8 cellular contexts compared by ENCODE assay signal in genomic region chr17:45371414-45372324, GRCh38. TPM values are rescaled to one million over a fixed set of nuclear protein-coding genes. Genes with fewer than 3 reads are reported as not detected.
DNase-seq lines count a peak whose midpoint lies in the region; ATAC-seq and TF ChIP-seq lines count a peak whose summit lies in the region.

No MANE protein-coding gene starts in this region.

- intact Hi-C loops in naive thymus-derived CD4-positive, alpha-beta T cell (cut with micrococcal nuclease): loop anchor here in 1 of 2 donors (1.0 kb wide), 1 partner anchor 54 kb away; the partner anchor contains the start of gene MAP3K14
- intact Hi-C loops in testis (cut with DNase I; ENCODE audit: low total_unique reads): loop anchor here (10.0 kb wide), 1 partner anchor 87 kb away; no protein-coding TSS in a partner anchor

- peak overlapping the region; percentile 55 for H3K27ac ChIP-seq in HEK293 (ENCODE audit: extremely low read depth, low read depth, low read length)
- H3K27ac ChIP-seq in naive thymus-derived CD4-positive, alpha-beta T cell (ENCODE audit: low read depth, low read length): no peak overlapping the region
- peak overlapping the region; percentile 65 to 73 for H3K27ac ChIP-seq in testis

- no peaks in the 10 kb centered on the region for H3K27me3 ChIP-seq in naive thymus-derived CD4-positive, alpha-beta T cell (ENCODE audit: control insufficient read depth in 2 of 2, insufficient read depth in 2 of 2, low read length in 2 of 2)
- no peaks in the 10 kb centered on the region for H3K27me3 ChIP-seq in testis

- peak overlapping the region in 1 of 9 donors; percentile 2 for H3K27ac Mint-ChIP-seq in naive thymus-derived CD4-positive, alpha-beta T cell

- POLR2A ChIA-PET in HEK293 (lab: Yijun Ruan, JAX): interaction anchor here (0.6 to 2.6 kb wide), 14 partner anchors 9 to 223 kb away, joined by 3 to 32 read pairs (median 4); partner anchors contain the start of genes HEXIM1, HEXIM2 and MAP3K14
- POLR2A ChIA-PET in naive thymus-derived CD4-positive, alpha-beta T cell (lab: Charles Lee): interaction anchor here (0.5 kb wide), 1 partner anchor 19 kb away, joined by 3 read pairs; no protein-coding TSS in a partner anchor

- TF ChIP-seq POLR2A in testis (IDR thresholded peaks at IDR 0.05): no peak

- ATAC-seq in naive thymus-derived CD4-positive, alpha-beta T cell: peak; percentile 69
- no peak for ATAC-seq in GM21528 (IDR thresholded peaks at IDR 0.05; ENCODE audit: low FRiP score, unreplicated experiment)

- H3K4me1 ChIP-seq in HEK293 (ENCODE audit: control insufficient read depth, insufficient read depth, low read length) (0 out of 2 replicates have a peak, but pooled peaks cover 7% of the 10 kb centered on the region), testis (peaks cover 19% of the 10 kb centered on the region)
- H3K4me1 ChIP-seq in naive thymus-derived CD4-positive, alpha-beta T cell (ENCODE audit: control insufficient read depth in 2 of 2, insufficient read depth in 2 of 2, low read length in 2 of 2): no peaks in the 10 kb centered on the region

- peaks cover 12 to 18% (median 16%) of the 10 kb centered on the region in 7 donors for H3K4me1 Mint-ChIP-seq in naive thymus-derived CD4-positive, alpha-beta T cell

- DNase-seq in ACHN (peak; percentile 98), fibroblast of pulmonary artery (ENCODE audit: low read depth) (peak; percentile 97), testis (peak; percentile 73), NOMO-1 (lab: John Stamatoyannopoulos, UW; ENCODE audit: unreplicated experiment in 2 of 2) (no peak)
- peak; percentile 82 for DNase-seq in activated CD8-positive, alpha-beta memory T cell treated with anti-CD3 and anti-CD28 coated beads, Interleukin-2, amount 50 U/mL, for 48 hours
- peak in 1 of 9 donors; percentile 67 for DNase-seq in naive thymus-derived CD4-positive, alpha-beta T cell

- peak overlapping the region; percentile 33 to 88 (median 76) for H3K4me3 Mint-ChIP-seq in naive thymus-derived CD4-positive, alpha-beta T cell

- no peaks in the 10 kb centered on the region for H3K9me3 ChIP-seq in HEK293 (ENCODE audit: control insufficient read depth, insufficient read depth, low read depth, low read length)
- no peaks in the 10 kb centered on the region for H3K9me3 ChIP-seq in naive thymus-derived CD4-positive, alpha-beta T cell (ENCODE audit: control insufficient read depth in 2 of 3, low read length in 3 of 3)
- H3K9me3 ChIP-seq in testis: no peaks in the 10 kb centered on the region

- peaks cover 11 to 31% (median 19%) of the 10 kb centered on the region in 5 donors for H3K27me3 Mint-ChIP-seq in naive thymus-derived CD4-positive, alpha-beta T cell

- H3K36me3 ChIP-seq in HEK293 (ENCODE audit: control insufficient read depth in 2 of 2, insufficient read depth in 1 of 2, low read length in 2 of 2) (no peaks in the 10 kb centered on the region), testis (ENCODE audit: low read depth, missing control alignments) (no peaks in the 10 kb centered on the region)
- H3K36me3 ChIP-seq in naive thymus-derived CD4-positive, alpha-beta T cell (ENCODE audit: control insufficient read depth in 2 of 3, insufficient read depth in 3 of 3, low read length in 3 of 3): no peaks in the 10 kb centered on the region

- H3K4me3 ChIP-seq in HEK293 (ENCODE audit: low read depth, low read length) (peak overlapping the region; percentile 21), fibroblast of pulmonary artery (replicated peaks; ENCODE audit: low read depth, low read length) (peak overlapping the region; percentile 26), testis (peak overlapping the region; percentile 36 to 55)
- H3K4me3 ChIP-seq in naive thymus-derived CD4-positive, alpha-beta T cell (ENCODE audit: low read length): no peak overlapping the region

- H3K9me3 Mint-ChIP-seq in naive thymus-derived CD4-positive, alpha-beta T cell: no peaks in the 10 kb centered on the region

- in situ Hi-C loops in ACHN (cut with HindIII; ENCODE audit: low pct_ligation_motif_present, low pct_unique_long_range_greater_than_20kb, low sequenced_read_pairs): no loop called here

- TF ChIP-seq CTCF in HEK293 (tag by site-specific recombination; IDR thresholded peaks at IDR 0.05) (peak; percentile 58; the same call in 1 of the 2 replicates), fibroblast of pulmonary artery (IDR thresholded peaks at IDR 0.05; ENCODE audit: low read length, missing control alignments) (no peak), testis (IDR thresholded peaks at IDR 0.05) (no peak)

- CTCF ChIA-PET in HEK293 (lab: Yijun Ruan, JAX): interaction anchor here (0.6 to 6.4 kb wide), 17 partner anchors 9 to 412 kb away, joined by 3 to 27 read pairs (median 4); partner anchors contain the start of genes ACBD4, CRHR1 and MAP3K14
- CTCF ChIA-PET in naive thymus-derived CD4-positive, alpha-beta T cell (lab: Charles Lee): interaction anchor here (1.4 to 1.7 kb wide), 3 partner anchors 13 to 152 kb away, joined by 3 to 9 read pairs (median 4); no protein-coding TSS in a partner anchor

- no peaks in the 10 kb centered on the region for H3K36me3 Mint-ChIP-seq in naive thymus-derived CD4-positive, alpha-beta T cell

- 24 to 28% methylated on average over 31 of the region's 55 CpGs for WGBS in testis, 2 donors

TF ChIP-seq in HEK293, 187 proteins besides CTCF, POLR2A, EP300 and RAD21 (continues in another document):
- TF ChIP-seq ZNF792 (tag by site-specific recombination; IDR thresholded peaks at IDR 0.05) (no peak), ZBTB8A (tag by site-specific recombination; IDR thresholded peaks at IDR 0.05) (peak; percentile 99), ZNF776 (tag by site-specific recombination; IDR thresholded peaks at IDR 0.05; ENCODE audit: borderline replicate concordance) (no peak), ZNF324 (tag by site-specific recombination; IDR thresholded peaks at IDR 0.05) (no peak), ZFP41 (tag by site-specific recombination; IDR thresholded peaks at IDR 0.05; ENCODE audit: borderline replicate concordance) (no peak), ZNF37A (tag by site-specific recombination; IDR thresholded peaks at IDR 0.05) (no peak), ZIC2 (tag by site-specific recombination; IDR thresholded peaks at IDR 0.05) (peak; percentile 93), ZNF610 (tag by site-specific recombination; IDR thresholded peaks at IDR 0.05; ENCODE audit: borderline replicate concordance) (no peak), ZNF404 (tag by site-specific recombination; IDR thresholded peaks at IDR 0.05) (no peak), HOXD13 (CRISPR knock-in tag; IDR thresholded peaks at IDR 0.05; ENCODE audit: borderline replicate concordance) (peak; percentile 84; the same call in 1 of the 2 replicates), ZNF843 (tag by site-specific recombination; IDR thresholded peaks at IDR 0.05) (no peak)
- TF ChIP-seq, protein P1, sequence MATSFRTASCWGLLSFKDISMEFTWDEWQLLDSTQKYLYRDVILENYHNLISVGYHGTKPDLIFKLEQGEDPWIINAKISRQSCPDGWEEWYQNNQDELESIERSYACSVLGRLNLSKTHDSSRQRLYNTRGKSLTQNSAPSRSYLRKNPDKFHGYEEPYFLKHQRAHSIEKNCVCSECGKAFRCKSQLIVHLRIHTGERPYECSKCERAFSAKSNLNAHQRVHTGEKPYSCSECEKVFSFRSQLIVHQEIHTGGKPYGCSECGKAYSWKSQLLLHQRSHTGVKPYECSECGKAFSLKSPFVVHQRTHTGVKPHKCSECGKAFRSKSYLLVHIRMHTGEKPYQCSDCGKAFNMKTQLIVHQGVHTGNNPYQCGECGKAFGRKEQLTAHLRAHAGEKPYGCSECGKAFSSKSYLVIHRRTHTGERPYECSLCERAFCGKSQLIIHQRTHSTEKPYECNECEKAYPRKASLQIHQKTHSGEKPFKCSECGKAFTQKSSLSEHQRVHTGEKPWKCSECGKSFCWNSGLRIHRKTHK (tag by site-specific recombination; IDR thresholded peaks at IDR 0.05): no peak
- TF ChIP-seq, protein P2, sequence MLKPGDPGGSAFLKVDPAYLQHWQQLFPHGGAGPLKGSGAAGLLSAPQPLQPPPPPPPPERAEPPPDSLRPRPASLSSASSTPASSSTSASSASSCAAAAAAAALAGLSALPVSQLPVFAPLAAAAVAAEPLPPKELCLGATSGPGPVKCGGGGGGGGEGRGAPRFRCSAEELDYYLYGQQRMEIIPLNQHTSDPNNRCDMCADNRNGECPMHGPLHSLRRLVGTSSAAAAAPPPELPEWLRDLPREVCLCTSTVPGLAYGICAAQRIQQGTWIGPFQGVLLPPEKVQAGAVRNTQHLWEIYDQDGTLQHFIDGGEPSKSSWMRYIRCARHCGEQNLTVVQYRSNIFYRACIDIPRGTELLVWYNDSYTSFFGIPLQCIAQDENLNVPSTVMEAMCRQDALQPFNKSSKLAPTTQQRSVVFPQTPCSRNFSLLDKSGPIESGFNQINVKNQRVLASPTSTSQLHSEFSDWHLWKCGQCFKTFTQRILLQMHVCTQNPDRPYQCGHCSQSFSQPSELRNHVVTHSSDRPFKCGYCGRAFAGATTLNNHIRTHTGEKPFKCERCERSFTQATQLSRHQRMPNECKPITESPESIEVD (tag by site-specific recombination; IDR thresholded peaks at IDR 0.05): 0 out of 2 replicates have a peak, but pooled peaks have one; percentile 20
- TF ChIP-seq, protein P3, sequence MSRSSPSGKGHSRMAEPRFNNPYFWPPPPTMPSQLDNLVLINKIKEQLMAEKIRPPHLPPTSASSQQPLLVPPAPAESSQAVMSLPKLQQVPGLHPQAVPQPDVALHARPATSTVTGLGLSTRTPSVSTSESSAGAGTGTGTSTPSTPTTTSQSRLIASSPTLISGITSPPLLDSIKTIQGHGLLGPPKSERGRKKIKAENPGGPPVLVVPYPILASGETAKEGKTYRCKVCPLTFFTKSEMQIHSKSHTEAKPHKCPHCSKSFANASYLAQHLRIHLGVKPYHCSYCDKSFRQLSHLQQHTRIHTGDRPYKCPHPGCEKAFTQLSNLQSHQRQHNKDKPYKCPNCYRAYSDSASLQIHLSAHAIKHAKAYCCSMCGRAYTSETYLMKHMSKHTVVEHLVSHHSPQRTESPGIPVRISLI (tag by site-specific recombination; IDR thresholded peaks at IDR 0.05): peak; percentile 91

RNA-seq across cellular contexts. Expression of gene MAP3K14, which starts 54.8 kb away (rescaled TPM):
- 10 to 100 TPM; 31.3 to 39.8 (median 34.1) TPM for total RNA-seq in naive thymus-derived CD4-positive, alpha-beta T cell
- polyA plus RNA-seq in naive thymus-derived CD4-positive, alpha-beta T cell: 10 to 100 TPM in 1 of 2 donors, 1 to 10 TPM in 1; 2.4 to 10.6 TPM
- 10 to 100 TPM; 12.4 to 14.6 TPM for total RNA-seq in testis
- 24.9 TPM for polyA plus RNA-seq in testis (ENCODE audit: insufficient read depth, low read depth, low replicate concordance)

Comparison
In these comparisons a context has a peak if more than half of its experiments do, and no peak if none do; other contexts are left out.
1. DNase-seq: peak in ACHN (single experiment), activated CD8-positive, alpha-beta memory T cell treated with anti-CD3 and anti-CD28 coated beads, Interleukin-2, amount 50 U/mL, for 48 hours (single experiment), fibroblast of pulmonary artery (single experiment) and testis (single experiment); none in NOMO-1 (0 of 2).